9 cellular contexts compared by ENCODE assay signal in the genomic region with DNA sequence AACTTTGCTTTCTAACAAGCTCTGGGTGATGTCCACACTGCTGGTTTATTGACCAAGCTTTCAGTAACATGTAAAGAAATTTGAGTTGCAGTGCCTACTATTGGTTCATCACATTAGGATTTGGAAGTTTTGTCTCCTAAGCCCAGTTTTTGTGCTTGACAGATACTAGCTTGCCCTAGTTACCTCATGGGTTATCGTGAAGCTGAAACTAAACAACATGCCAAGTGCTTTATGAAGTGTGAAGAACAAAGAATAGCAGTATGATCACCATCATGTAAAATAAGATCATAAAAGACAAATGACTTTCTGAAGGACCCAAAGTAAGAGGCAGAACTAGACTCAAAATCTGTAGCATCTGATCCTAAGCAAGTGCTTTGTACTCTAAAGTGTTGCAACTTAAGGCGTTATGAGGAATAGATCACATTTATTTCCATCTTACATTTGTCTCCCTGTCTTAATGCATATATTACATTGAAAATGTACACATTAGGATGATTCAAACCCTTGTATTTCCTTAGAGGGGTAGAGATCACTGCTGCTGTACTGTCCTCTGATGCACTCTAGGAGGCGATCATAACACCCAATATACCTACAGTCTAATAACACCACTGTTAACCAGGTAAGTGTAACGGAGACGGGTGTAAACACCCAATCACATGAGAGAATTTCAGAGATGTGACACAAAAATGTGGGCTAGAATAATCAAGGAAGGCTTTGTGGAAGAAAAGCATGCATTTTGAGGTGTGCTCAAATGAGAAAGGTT.
DNase-seq lines count a peak whose midpoint lies in the region; ATAC-seq and TF ChIP-seq lines count a peak whose summit lies in the region.
"Had no signal": no experiment of that assay in that cellular context is flagged by ENCODE, and none has a peak within 500 bp of the region (broad histone marks: within the 10 kb centered on the region; RNA-seq: fewer than 3 reads in every experiment).

No MANE protein-coding gene starts in this region.

- TF ChIP-seq EP300 in upper lobe of left lung (IDR thresholded peaks at IDR 0.05) = no peak

- H3K79me2 ChIP-seq in OCI-LY3 (ENCODE audit: low read length) (peaks cover 48% of the 10 kb centered on the region), mesendoderm (ENCODE audit: control insufficient read depth, insufficient read depth, low read length) (no peaks in the 10 kb centered on the region)

- no peaks in the 10 kb centered on the region for H3K36me3 ChIP-seq in OCI-LY3 (replicated peaks; ENCODE audit: low read depth, low read length)
- no peaks in the 10 kb centered on the region for H3K36me3 ChIP-seq in mesendoderm (ENCODE audit: control insufficient read depth, insufficient read depth, low read length)
- no peaks in the 10 kb centered on the region for H3K36me3 ChIP-seq in upper lobe of left lung
- no peaks in the 10 kb centered on the region for H3K36me3 ChIP-seq in HAP-1 (replicated peaks)

- peak; percentile 65 for TF ChIP-seq CTCF in OCI-LY3 (IDR thresholded peaks at IDR 0.05; ENCODE audit: low read depth, low read length)
- TF ChIP-seq CTCF in upper lobe of left lung (IDR thresholded peaks at IDR 0.05) = no peak

- peak; percentile 85 for ATAC-seq in GM18519 (IDR thresholded peaks at IDR 0.05; ENCODE audit: low FRiP score, unreplicated experiment)
- peak; percentile 76 for ATAC-seq in HG02678 (IDR thresholded peaks at IDR 0.05; ENCODE audit: unreplicated experiment)
- ATAC-seq in upper lobe of left lung (ENCODE audit: low FRiP score in 2 of 2) = no peak
- ATAC-seq in GM18873 (IDR thresholded peaks at IDR 0.05; ENCODE audit: low FRiP score, unreplicated experiment) = no peak

- in situ Hi-C loops in HAP-1 (cut with MboI; ENCODE audit: low sequenced_read_pairs) = no loop called here

- H3K4me3 ChIP-seq in OCI-LY3 (ENCODE audit: low read length) (no peak overlapping the region), mesendoderm (ENCODE audit: low read length) (no peak overlapping the region), upper lobe of left lung (no peak overlapping the region), HAP-1 (no peak overlapping the region)

- H4K8ac ChIP-seq in mesendoderm (ENCODE audit: low read depth, low read length) = no peak overlapping the region

- no peak overlapping the region for H4K5ac ChIP-seq in mesendoderm (ENCODE audit: low read length)

- H3K27ac ChIP-seq in OCI-LY3 (ENCODE audit: low read length) (no peak overlapping the region), mesendoderm (ENCODE audit: low read depth, low read length) (no peak overlapping the region), upper lobe of left lung (no peak overlapping the region)

- no peaks in the 10 kb centered on the region for H3K79me1 ChIP-seq in mesendoderm (ENCODE audit: low read length)

- no peak overlapping the region for H2BK120ac ChIP-seq in mesendoderm (ENCODE audit: low read depth, low read length)

- H2AK5ac ChIP-seq in mesendoderm (ENCODE audit: low read length) = no peak overlapping the region

- H2BK5ac ChIP-seq in mesendoderm (ENCODE audit: low read length) = no peak overlapping the region

- peaks cover 22% of the 10 kb centered on the region for H4K20me1 ChIP-seq in OCI-LY3 (ENCODE audit: insufficient read depth, low read length)

- H3K56ac ChIP-seq in mesendoderm (ENCODE audit: low read length) = no peak overlapping the region

- H3K9ac ChIP-seq in OCI-LY3 (ENCODE audit: low read length) = no peak overlapping the region
- no peak overlapping the region for H3K9ac ChIP-seq in mesendoderm (ENCODE audit: low read length)

- H3K23ac ChIP-seq in mesendoderm (ENCODE audit: low read length) = no peak overlapping the region

- H3K27me3 ChIP-seq in OCI-LY3 (ENCODE audit: low read depth, low read length) (no peaks in the 10 kb centered on the region), mesendoderm (ENCODE audit: insufficient read depth, low read length, poor library complexity) (no peaks in the 10 kb centered on the region), upper lobe of left lung (no peaks in the 10 kb centered on the region), HAP-1 (ENCODE audit: low read depth) (peaks cover 13% of the 10 kb centered on the region)

- H3K4me2 ChIP-seq in OCI-LY3 (ENCODE audit: low read length) (peak overlapping the region; percentile 38), mesendoderm (ENCODE audit: low read length) (no peak overlapping the region)

- DNase-seq in mesendoderm (peak; percentile 33), upper lobe of left lung (no peak), HAP-1 (ENCODE audit: low spot score in 2 of 2) (no peak)
- DNase-seq in stimulated activated naive CD4-positive, alpha-beta T cell treated with Interleukin-2 at 50 U/mL for 16 hours (lab: John Stamatoyannopoulos, UW) = no peak
- DNase-seq: midbrain had no signal

- TF ChIP-seq POLR2A in upper lobe of left lung (IDR thresholded peaks at IDR 0.05) = no peak

- H2AFZ ChIP-seq in OCI-LY3 (ENCODE audit: low read depth, low read length) = no peak overlapping the region

- no CpG with 5 or more reads among the region's 5 CpGs for WGBS in mesendoderm (ENCODE audit: extremely low coverage, insufficient coverage, low lambda C conversion rate)
- WGBS in upper lobe of left lung, 2 donors = 65 to 79% methylated on average over 5 of the region's 5 CpGs

- H3K4ac ChIP-seq in mesendoderm (ENCODE audit: low read depth, low read length) = no peak overlapping the region

- peaks cover 28% of the 10 kb centered on the region for H3K4me1 ChIP-seq in OCI-LY3 (ENCODE audit: low read length)
- no peaks in the 10 kb centered on the region for H3K4me1 ChIP-seq in mesendoderm (ENCODE audit: control insufficient read depth, low read depth, low read length)
- no peaks in the 10 kb centered on the region for H3K4me1 ChIP-seq in upper lobe of left lung
- no peaks in the 10 kb centered on the region for H3K4me1 ChIP-seq in HAP-1

- no peaks in the 10 kb centered on the region for H3K9me3 ChIP-seq in OCI-LY3 (ENCODE audit: insufficient read depth, low read length)
- H3K9me3 ChIP-seq in upper lobe of left lung = no peaks in the 10 kb centered on the region
- no peaks in the 10 kb centered on the region for H3K9me3 ChIP-seq in HAP-1

- no peak overlapping the region for H3K18ac ChIP-seq in mesendoderm (ENCODE audit: low read length)

- no peak overlapping the region for H2BK15ac ChIP-seq in mesendoderm (replicated peaks; ENCODE audit: low read depth)

Comparison
In these comparisons a context has a peak if more than half of its experiments do, and no peak if none do; other contexts are left out.
1. ATAC-seq: peak in GM18519 (single experiment) and HG02678 (single experiment); none in upper lobe of left lung (0 of 2) and GM18873 (single experiment).